Comparison of ENCODE assay signal across 19 cellular contexts in genomic region chrX:141733371-141733770, GRCh38. TPM values are rescaled to one million over a fixed set of nuclear protein-coding genes. Genes with fewer than 3 reads are reported as not detected.
"Had no signal": no experiment of that assay in that cellular context is flagged by ENCODE, and none has a peak within 500 bp of the region (broad histone marks: within the 10 kb centered on the region; RNA-seq: fewer than 3 reads in every experiment).

No MANE protein-coding gene starts in this region.

- H3K4me1 ChIP-seq: foreskin keratinocyte, left lung, upper lobe of left lung had no signal

- H3K4me3 ChIP-seq: left lung, upper lobe of left lung had no signal

- H3K9me3 ChIP-seq: left lung, upper lobe of left lung had no signal

- H3K4me3 Mint-ChIP-seq: activated naive CD4-positive, alpha-beta T cell treated with anti-CD3 and anti-CD28 coated beads, Interleukin-2, amount 10 ng/mL, durations not matched to agents 7 days and 5 days; nephron progenitor cell; T-helper 17 cell had no signal

- H3K27ac ChIP-seq: foreskin keratinocyte, left lung, upper lobe of left lung had no signal

- H3K27me3 ChIP-seq: foreskin keratinocyte, left lung, upper lobe of left lung had no signal

- DNase-seq: activated CD4-positive, alpha-beta T cell treated with anti-CD3 and anti-CD28 coated beads, Interleukin-2, amount 50 U/mL, for 1 hour; activated CD4-positive, CD25-positive, alpha-beta regulatory T cell; activated naive CD4-positive, alpha-beta T cell treated with anti-CD3 and anti-CD28 coated beads, Interleukin-2, amount 10 ng/mL, durations not matched to agents 7 days and 5 days; activated T-cell treated with anti-CD3 and anti-CD28 coated beads for 4 hours; amniotic stem cell; foreskin keratinocyte; left lung; mesendoderm; nephron progenitor cell; stimulated activated CD4-positive, alpha-beta T cell treated with anti-CD3 and anti-CD28 coated beads, Interleukin-2, amount 100 ng/mL, for 48 hours; stimulated activated naive CD4-positive, alpha-beta T cell treated with Interleukin-2 at 50 U/mL for 16 hours; T-helper 17 cell; upper lobe of left lung had no signal

- H3K27me3 Mint-ChIP-seq: activated naive CD4-positive, alpha-beta T cell treated with anti-CD3 and anti-CD28 coated beads, Interleukin-2, amount 10 ng/mL, durations not matched to agents 7 days and 5 days; T-helper 17 cell had no signal

- ATAC-seq: foreskin keratinocyte, left lung, T-helper 17 cell had no signal

- H3K4me1 Mint-ChIP-seq: activated naive CD4-positive, alpha-beta T cell treated with anti-CD3 and anti-CD28 coated beads, Interleukin-2, amount 10 ng/mL, durations not matched to agents 7 days and 5 days; nephron progenitor cell; T-helper 17 cell had no signal

- H3K27ac Mint-ChIP-seq: activated naive CD4-positive, alpha-beta T cell treated with anti-CD3 and anti-CD28 coated beads, Interleukin-2, amount 10 ng/mL, durations not matched to agents 7 days and 5 days; activated T-helper 2 cell treated with anti-CD3 and anti-CD28 coated beads, Interferon-gamma antibody, Interleukin-2, Interleukin-4, amounts not matched to agents 10 μg/mL and 5 μg/mL and 100 μg/mL, durations not matched to agents 14 hours and 24 hours and 36 hours; nephron progenitor cell; T-helper 17 cell had no signal

- H3K36me3 Mint-ChIP-seq: activated naive CD4-positive, alpha-beta T cell treated with anti-CD3 and anti-CD28 coated beads, Interleukin-2, amount 10 ng/mL, durations not matched to agents 7 days and 5 days had no signal

- H3K36me3 ChIP-seq: left lung, upper lobe of left lung had no signal

RNA-seq across cellular contexts. Expression of gene SPANXD, which starts 34.8 kb away (rescaled TPM):
- total RNA-seq: activated CD8-positive, alpha-beta memory T cell treated with anti-CD3 and anti-CD28 coated beads for 36 hours; activated T-helper 2 cell treated with anti-CD3 and anti-CD28 coated beads, Interferon-gamma antibody, Interleukin-2, Interleukin-4, amounts not matched to agents 10 μg/mL and 5 μg/mL and 100 μg/mL, durations not matched to agents 14 hours and 24 hours and 36 hours; bronchial epithelial cell; chondrocyte; foreskin keratinocyte; left lung; omental fat pad; T-helper 17 cell; temporal lobe; upper lobe of left lung had no signal
- polyA plus RNA-seq: foreskin keratinocyte had no signal
